ENCODE assay signal across 22 cellular contexts in genomic region chr4:25955705-25956104, GRCh38.
"Had no signal": no experiment of that assay in that cellular context is flagged by ENCODE, and none has a peak within 500 bp of the region (broad histone marks: within the 10 kb centered on the region; RNA-seq: fewer than 3 reads in every experiment).

No MANE protein-coding gene starts in this region.

- H3K27me3 ChIP-seq: SJSA1 had no signal

- H3K4me1 ChIP-seq: SJSA1 had no signal

- DNase-seq: KBM-7, MV-4-11, NCI-H1048, NCI-H1105, NCI-H1417, NCI-H146, NCI-H1694 treated with DMSO at 0.1 percent for 48 hours, NCI-H1930, NCI-H2081, NCI-H2107, NCI-H2171, NCI-H226, NCI-H446, NCI-H510A, NCI-H524 treated with DMSO at 0.1 percent for 48 hours, NCI-H69, NCI-H774, Right ventricle myocardium superior, RPMI8226, SIG-M5 had no signal

- H3K4me3 ChIP-seq: SJSA1, SK-N-MC had no signal

- H3K27ac ChIP-seq: SJSA1, SK-N-MC had no signal

- H3K36me3 ChIP-seq: SJSA1 had no signal

- H3K9me3 ChIP-seq: SJSA1 had no signal
